ENCODE assay signal across 1 cellular context in the genomic region with DNA sequence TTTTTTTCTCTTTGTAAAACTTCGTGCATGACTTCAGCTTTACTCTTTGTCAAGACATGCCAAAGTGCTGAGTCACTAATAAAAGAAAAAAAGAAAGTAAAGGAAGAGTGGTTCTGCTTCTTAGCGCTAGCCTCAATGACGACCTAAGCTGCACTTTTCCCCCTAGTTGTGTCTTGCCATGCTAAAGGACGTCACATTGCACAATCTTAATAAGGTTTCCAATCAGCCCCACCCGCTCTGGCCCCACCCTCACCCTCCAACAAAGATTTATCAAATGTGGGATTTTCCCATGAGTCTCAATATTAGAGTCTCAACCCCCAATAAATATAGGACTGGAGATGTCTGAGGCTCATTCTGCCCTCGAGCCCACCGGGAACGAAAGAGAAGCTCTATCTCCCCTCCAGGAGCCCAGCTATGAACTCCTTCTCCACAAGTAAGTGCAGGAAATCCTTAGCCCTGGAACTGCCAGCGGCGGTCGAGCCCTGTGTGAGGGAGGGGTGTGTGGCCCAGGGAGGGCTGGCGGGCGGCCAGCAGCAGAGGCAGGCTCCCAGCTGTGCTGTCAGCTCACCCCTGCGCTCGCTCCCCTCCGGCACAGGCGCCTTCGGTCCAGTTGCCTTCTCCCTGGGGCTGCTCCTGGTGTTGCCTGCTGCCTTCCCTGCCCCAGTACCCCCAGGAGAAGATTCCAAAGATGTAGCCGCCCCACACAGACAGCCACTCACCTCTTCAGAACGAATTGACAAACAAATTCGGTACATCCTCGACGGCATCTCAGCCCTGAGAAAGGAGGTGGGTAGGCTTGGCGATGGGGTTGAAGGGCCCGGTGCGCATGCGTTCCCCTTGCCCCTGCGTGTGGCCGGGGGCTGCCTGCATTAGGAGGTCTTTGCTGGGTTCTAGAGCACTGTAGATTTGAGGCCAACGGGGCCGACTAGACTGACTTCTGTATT.
TF ChIP-seq lines count a peak whose summit lies in the region.

A gene (plus strand): TSS at position 352 of the 944 bp plus-strand sequence. CDS start 63 bp downstream, at position 415.

TF ChIP-seq in GM23338, 12 proteins besides CTCF, POLR2A, EP300 and RAD21 (continued from another document):
- TF ChIP-seq, protein P1, sequence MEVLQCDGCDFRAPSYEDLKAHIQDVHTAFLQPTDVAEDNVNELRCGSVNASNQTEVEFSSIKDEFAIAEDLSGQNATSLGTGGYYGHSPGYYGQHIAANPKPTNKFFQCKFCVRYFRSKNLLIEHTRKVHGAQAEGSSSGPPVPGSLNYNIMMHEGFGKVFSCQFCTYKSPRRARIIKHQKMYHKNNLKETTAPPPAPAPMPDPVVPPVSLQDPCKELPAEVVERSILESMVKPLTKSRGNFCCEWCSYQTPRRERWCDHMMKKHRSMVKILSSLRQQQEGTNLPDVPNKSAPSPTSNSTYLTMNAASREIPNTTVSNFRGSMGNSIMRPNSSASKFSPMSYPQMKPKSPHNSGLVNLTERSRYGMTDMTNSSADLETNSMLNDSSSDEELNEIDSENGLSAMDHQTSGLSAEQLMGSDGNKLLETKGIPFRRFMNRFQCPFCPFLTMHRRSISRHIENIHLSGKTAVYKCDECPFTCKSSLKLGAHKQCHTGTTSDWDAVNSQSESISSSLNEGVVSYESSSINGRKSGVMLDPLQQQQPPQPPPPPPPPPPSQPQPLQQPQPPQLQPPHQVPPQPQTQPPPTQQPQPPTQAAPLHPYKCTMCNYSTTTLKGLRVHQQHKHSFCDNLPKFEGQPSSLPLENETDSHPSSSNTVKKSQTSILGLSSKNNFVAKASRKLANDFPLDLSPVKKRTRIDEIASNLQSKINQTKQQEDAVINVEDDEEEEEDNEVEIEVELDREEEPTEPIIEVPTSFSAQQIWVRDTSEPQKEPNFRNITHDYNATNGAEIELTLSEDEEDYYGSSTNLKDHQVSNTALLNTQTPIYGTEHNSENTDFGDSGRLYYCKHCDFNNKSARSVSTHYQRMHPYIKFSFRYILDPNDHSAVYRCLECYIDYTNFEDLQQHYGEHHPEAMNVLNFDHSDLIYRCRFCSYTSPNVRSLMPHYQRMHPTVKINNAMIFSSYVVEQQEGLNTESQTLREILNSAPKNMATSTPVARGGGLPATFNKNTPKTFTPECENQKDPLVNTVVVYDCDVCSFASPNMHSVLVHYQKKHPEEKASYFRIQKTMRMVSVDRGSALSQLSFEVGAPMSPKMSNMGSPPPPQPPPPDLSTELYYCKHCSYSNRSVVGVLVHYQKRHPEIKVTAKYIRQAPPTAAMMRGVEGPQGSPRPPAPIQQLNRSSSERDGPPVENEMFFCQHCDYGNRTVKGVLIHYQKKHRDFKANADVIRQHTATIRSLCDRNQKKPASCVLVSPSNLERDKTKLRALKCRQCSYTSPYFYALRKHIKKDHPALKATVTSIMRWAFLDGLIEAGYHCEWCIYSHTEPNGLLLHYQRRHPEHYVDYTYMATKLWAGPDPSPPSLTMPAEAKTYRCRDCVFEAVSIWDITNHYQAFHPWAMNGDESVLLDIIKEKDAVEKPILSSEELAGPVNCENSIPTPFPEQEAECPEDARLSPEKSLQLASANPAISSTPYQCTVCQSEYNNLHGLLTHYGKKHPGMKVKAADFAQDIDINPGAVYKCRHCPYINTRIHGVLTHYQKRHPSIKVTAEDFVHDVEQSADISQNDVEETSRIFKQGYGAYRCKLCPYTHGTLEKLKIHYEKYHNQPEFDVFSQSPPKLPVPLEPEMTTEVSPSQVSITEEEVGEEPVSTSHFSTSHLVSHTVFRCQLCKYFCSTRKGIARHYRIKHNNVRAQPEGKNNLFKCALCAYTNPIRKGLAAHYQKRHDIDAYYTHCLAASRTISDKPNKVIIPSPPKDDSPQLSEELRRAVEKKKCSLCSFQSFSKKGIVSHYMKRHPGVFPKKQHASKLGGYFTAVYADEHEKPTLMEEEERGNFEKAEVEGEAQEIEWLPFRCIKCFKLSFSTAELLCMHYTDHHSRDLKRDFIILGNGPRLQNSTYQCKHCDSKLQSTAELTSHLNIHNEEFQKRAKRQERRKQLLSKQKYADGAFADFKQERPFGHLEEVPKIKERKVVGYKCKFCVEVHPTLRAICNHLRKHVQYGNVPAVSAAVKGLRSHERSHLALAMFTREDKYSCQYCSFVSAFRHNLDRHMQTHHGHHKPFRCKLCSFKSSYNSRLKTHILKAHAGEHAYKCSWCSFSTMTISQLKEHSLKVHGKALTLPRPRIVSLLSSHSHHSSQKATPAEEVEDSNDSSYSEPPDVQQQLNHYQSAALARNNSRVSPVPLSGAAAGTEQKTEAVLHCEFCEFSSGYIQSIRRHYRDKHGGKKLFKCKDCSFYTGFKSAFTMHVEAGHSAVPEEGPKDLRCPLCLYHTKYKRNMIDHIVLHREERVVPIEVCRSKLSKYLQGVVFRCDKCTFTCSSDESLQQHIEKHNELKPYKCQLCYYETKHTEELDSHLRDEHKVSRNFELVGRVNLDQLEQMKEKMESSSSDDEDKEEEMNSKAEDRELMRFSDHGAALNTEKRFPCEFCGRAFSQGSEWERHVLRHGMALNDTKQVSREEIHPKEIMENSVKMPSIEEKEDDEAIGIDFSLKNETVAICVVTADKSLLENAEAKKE (CRISPR knock-in tag; IDR thresholded peaks at IDR 0.05) = no peak
- no peak for TF ChIP-seq ZNF114 (CRISPR knock-in tag; IDR thresholded peaks at IDR 0.05)
